ENCODE assay signal across 1 cellular context in genomic region chr10:86815035-86815617, GRCh38.
A peak's percentile ranks its signal among the peaks of the same experiment; 100 is the strongest.
TF ChIP-seq lines count a peak whose summit lies in the region.

No MANE protein-coding gene starts in this region.

TF ChIP-seq in SK-N-SH, 30 proteins besides CTCF, POLR2A, EP300 and RAD21 (continued from another document):
- no peak for TF ChIP-seq MAX (IDR thresholded peaks at IDR 0.05; ENCODE audit: low read depth)
- no peak for TF ChIP-seq RXRA (IDR thresholded peaks at IDR 0.05; ENCODE audit: borderline replicate concordance, low read depth)
- TF ChIP-seq SIN3A (IDR thresholded peaks at IDR 0.05; ENCODE audit: borderline replicate concordance, low read depth, low read length): no peak
- no peak for TF ChIP-seq NRF1 (IDR thresholded peaks at IDR 0.05; ENCODE audit: low read depth, low read length)
- TF ChIP-seq RCOR1 (IDR thresholded peaks at IDR 0.05; ENCODE audit: low read length): no peak
- no peak for TF ChIP-seq RFX5 (IDR thresholded peaks at IDR 0.05; ENCODE audit: low read length)
- no peak for TF ChIP-seq GABPA (IDR thresholded peaks at IDR 0.05; ENCODE audit: low read depth)
- TF ChIP-seq IRF3 (IDR thresholded peaks at IDR 0.05; ENCODE audit: low read depth, low read length): no peak
- no peak for TF ChIP-seq CHD2 (IDR thresholded peaks at IDR 0.05; ENCODE audit: low read length, partially characterized antibody)
- TF ChIP-seq POLR2AphosphoS5 (IDR thresholded peaks at IDR 0.05; ENCODE audit: low read depth, low read length): no peak
- TF ChIP-seq SMC3 (IDR thresholded peaks at IDR 0.05; ENCODE audit: low read depth, low read length): no peak
- no peak for TF ChIP-seq FOXM1 (IDR thresholded peaks at IDR 0.05; ENCODE audit: low read depth)
- no peak for TF ChIP-seq REST (IDR thresholded peaks at IDR 0.05; ENCODE audit: low read depth, low read length)
- TF ChIP-seq PBX3 (IDR thresholded peaks at IDR 0.05): peak; percentile 13; the same call in 1 of the 2 replicates
- no peak for TF ChIP-seq MXI1 (IDR thresholded peaks at IDR 0.05; ENCODE audit: low read depth, low read length)
- no peak for TF ChIP-seq EZH2phosphoT487 (IDR thresholded peaks at IDR 0.05; ENCODE audit: borderline replicate concordance, low read depth)
- no peak for TF ChIP-seq ZBTB33 (IDR thresholded peaks at IDR 0.05; ENCODE audit: borderline replicate concordance, low read depth)
TF ChIP-seq in SK-N-SH: peak in this region for 5.
